Comparison of ENCODE assay signal across 8 cellular contexts in the genomic region with DNA sequence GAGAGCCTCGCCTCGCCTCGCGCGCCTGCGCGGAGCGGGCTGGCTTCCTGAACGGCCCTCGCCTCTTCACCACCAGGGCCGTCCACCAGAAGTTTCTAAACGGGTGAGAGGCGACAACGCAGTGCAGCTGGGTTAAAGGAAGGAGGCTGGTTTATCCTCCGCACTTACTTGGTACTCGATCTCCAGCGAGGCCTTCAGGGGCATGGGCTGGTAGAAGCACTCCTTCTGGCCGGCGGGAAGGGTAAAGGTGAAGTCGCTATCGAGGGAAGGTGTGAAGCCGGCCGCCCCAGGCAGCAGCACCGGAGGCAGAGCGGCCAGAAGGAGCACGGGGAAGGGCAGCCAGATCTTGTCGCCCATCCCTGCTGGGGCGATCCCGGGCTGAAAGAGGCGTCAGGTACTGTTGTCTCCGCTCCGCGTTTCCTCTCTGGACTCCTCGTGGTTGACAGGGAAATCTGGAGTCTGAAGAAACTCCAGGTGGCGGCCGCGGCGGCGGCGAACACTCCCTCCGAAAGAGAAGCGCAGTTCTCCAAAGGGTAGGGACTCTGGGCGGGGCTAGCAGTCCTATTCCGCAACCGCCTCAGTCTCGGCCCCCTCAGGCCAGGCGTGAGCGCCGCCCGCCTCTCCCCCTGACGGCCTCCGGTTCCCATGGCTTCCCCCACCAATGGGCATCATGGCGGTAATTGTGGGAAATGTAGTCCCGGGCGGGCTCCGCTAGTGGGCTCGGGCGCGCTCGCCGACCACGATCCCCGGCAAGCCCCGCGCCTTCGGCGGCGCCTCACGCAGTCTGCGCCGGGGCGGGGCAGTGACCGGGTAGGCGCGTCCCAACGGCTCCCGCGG. TPM values are rescaled to one million over a fixed set of nuclear protein-coding genes. Genes with fewer than 3 reads are reported as not detected.
A peak's percentile ranks its signal among the peaks of the same experiment; 100 is the strongest.
DNase-seq lines count a peak whose midpoint lies in the region; ATAC-seq and TF ChIP-seq lines count a peak whose summit lies in the region.

TSS of gene TMED5 (minus strand) at position 528 of the 837 bp plus-strand sequence. CDS start at position 357, 171 bp downstream.

- H3K4me3 ChIP-seq in Jurkat, Clone E6-1 (ENCODE audit: low read length): peak within 1 kb of the TSS; percentile 86
- peak within 1 kb of the TSS; percentile 93 for H3K4me3 ChIP-seq in PC-3 (ENCODE audit: low read length)
- peak within 1 kb of the TSS; percentile 65 for H3K4me3 ChIP-seq in mucosa of descending colon

- BruUV-seq in PC-3 (replicated peaks; lab: Mats Ljungman, UMichigan): TSS peak; percentile 57

- DNase-seq in DMS53 treated with DMSO at 0.1 percent for 48 hours (lab: John Stamatoyannopoulos, UW; ENCODE audit: unreplicated experiment): peak; percentile 100
- DNase-seq in Jurkat, Clone E6-1 (ENCODE audit: low read depth, low spot score): peak; percentile 94
- peak; percentile 98 for DNase-seq in PC-3
- DNase-seq in activated T-cell treated with anti-CD3 and anti-CD28 coated beads for 48 hours (ENCODE audit: low read depth): peak; percentile 95
- peak; percentile 90 for DNase-seq in epithelial cell of prostate (ENCODE audit: low read depth, low spot score)
- DNase-seq in mucosa of descending colon: peak; percentile 97 to 99 (median 97)
- DNase-seq in stimulated activated CD8-positive, alpha-beta memory T cell treated with anti-CD3 and anti-CD28 coated beads, Interleukin-4, amount 100 ng/mL, for 24 hours (ENCODE audit: low read depth): peak; percentile 93

- peak within 1 kb of the TSS; percentile 97 for H3K4me2 ChIP-seq in PC-3 (ENCODE audit: low read length)

- H3K79me2 ChIP-seq in PC-3 (ENCODE audit: low read length): peaks cover 87% of the 10 kb centered on the region

- peak within 1 kb of the TSS; percentile 98 for H3K9ac ChIP-seq in PC-3 (ENCODE audit: low read length)

- H3K27ac ChIP-seq in PC-3 (ENCODE audit: low read length) (peak within 1 kb of the TSS; percentile 98), epithelial cell of prostate (peak within 1 kb of the TSS; percentile 99)

- peak within 1 kb of the TSS; percentile 89 for H2AFZ ChIP-seq in PC-3 (ENCODE audit: low read length)

- H3K4me1 ChIP-seq in PC-3 (ENCODE audit: insufficient read depth, low read length) (peaks cover 22% of the 10 kb centered on the region), mucosa of descending colon (ENCODE audit: low read depth) (peaks cover 6% of the 10 kb centered on the region)

- ATAC-seq in GM21619 (IDR thresholded peaks at IDR 0.05; ENCODE audit: unreplicated experiment): peak; percentile 87
- peak; percentile 93 for ATAC-seq in PC-3
- peak; percentile 95 for ATAC-seq in mucosa of descending colon

- peaks cover 10% of the 10 kb centered on the region; the same call in 1 of the 2 replicates for H3K36me3 ChIP-seq in PC-3 (ENCODE audit: low read depth, low read length)
- H3K36me3 ChIP-seq in mucosa of descending colon (ENCODE audit: low read depth): peaks cover 6% of the 10 kb centered on the region

- POLR2A ChIA-PET in PC-3 (lab: Charles Lee; ENCODE audit: unreplicated experiment): no interaction called here

- TF ChIP-seq CTCF in PC-3 (conservative IDR thresholded peaks at IDR 0.05; ENCODE audit: low read depth, low read length): no peak
- peak; percentile 9 for TF ChIP-seq CTCF in mucosa of descending colon (IDR thresholded peaks at IDR 0.05)

- intact Hi-C loops in PC-3 (cut with micrococcal nuclease) (loop anchor here (1.0 to 10.0 kb wide), 2 partner anchors 101 to 165 kb away; partner anchors contain the start of genes DR1 and MTF2), mucosa of descending colon (cut with DNase I, micrococcal nuclease) (no loop called here)

- peaks cover 38% of the 10 kb centered on the region for H4K20me1 ChIP-seq in PC-3 (ENCODE audit: low read length)

- CTCF ChIA-PET in PC-3 (lab: Charles Lee): no interaction called here

- H3K9me3 ChIP-seq in PC-3 (ENCODE audit: low read length) (no peaks in the 10 kb centered on the region), mucosa of descending colon (no peaks in the 10 kb centered on the region)

- H3K27me3 ChIP-seq in PC-3 (ENCODE audit: low read length): no peaks in the 10 kb centered on the region

- H3K9me2 ChIP-seq in PC-3 (replicated peaks; ENCODE audit: low read length): no peaks in the 10 kb centered on the region

- no peaks in the 10 kb centered on the region for H3F3A ChIP-seq in PC-3 (ENCODE audit: low read length, unreplicated experiment)

RNA-seq across cellular contexts. Expression of gene TMED5, which starts in this region (rescaled TPM):
- polyA plus RNA-seq in Jurkat, Clone E6-1 (2012; ENCODE audit: insufficient read depth, insufficient read length): 28.5 TPM
- total RNA-seq in PC-3 (2014; rRNA removed) (51.6 and 59.2 TPM in 2 replicates), mucosa of descending colon (10 to 100 TPM; 45.1 to 47.6 (median 45.7) TPM)

Comparison
In these comparisons a context has a peak if more than half of its experiments do, and no peak if none do; other contexts are left out.
1. Peak in every context shown above with its lines: DNase-seq, ATAC-seq, H3K4me3 ChIP-seq and H3K27ac ChIP-seq.